16 cellular contexts compared by ENCODE assay signal in the genomic region with DNA sequence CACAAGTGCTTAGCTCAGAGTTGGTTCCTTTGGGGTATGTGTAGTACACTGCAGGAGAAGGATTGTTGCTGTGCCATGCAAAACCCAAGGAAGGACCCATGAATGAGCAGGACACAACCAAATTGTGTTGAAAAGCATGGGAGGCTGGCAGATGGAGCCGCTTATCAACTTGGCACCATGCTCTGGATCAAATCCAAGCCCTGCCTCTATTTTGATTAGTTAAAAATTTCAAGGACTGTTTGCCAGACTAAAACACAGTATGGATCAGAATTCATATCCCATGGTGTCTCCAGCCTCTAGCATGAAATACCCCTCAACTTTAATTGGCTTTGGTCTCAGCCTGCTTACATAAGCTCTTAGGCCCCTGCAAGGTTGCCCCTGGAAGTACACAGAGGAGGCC. TPM values are rescaled to one million over a fixed set of nuclear protein-coding genes. Genes with fewer than 3 reads are reported as not detected.
DNase-seq lines count a peak whose midpoint lies in the region; ATAC-seq and TF ChIP-seq lines count a peak whose summit lies in the region.
"Had no signal": no experiment of that assay in that cellular context is flagged by ENCODE, and none has a peak within 500 bp of the region (broad histone marks: within the 10 kb centered on the region; RNA-seq: fewer than 3 reads in every experiment).

No MANE protein-coding gene starts in this region.

- TF ChIP-seq POLR2A in body of pancreas (IDR thresholded peaks at IDR 0.05) (no peak), stomach (IDR thresholded peaks at IDR 0.05) (no peak)

- H3K4me3 ChIP-seq in HEK293 (ENCODE audit: low read depth, low read length) (no peak overlapping the region), body of pancreas (no peak overlapping the region), stomach (no peak overlapping the region)
- H3K4me3 ChIP-seq: A549 had no signal

- CTCF ChIA-PET in HEK293 (lab: Yijun Ruan, JAX), result interaction anchor here (0.9 to 1.0 kb wide), 2 partner anchors 10 to 287 kb away, joined by 3 read pairs; no protein-coding TSS in a partner anchor

- TF ChIP-seq EP300 in stomach (IDR thresholded peaks at IDR 0.05), result no peak

- ATAC-seq in body of pancreas, result peak; percentile 79
- ATAC-seq: A549, PC-3 had no signal

- no peaks in the 10 kb centered on the region for H3K27me3 ChIP-seq in body of pancreas
- H3K27me3 ChIP-seq in stomach, result no peaks in the 10 kb centered on the region

- TF ChIP-seq CTCF in HEK293 (tag by site-specific recombination; IDR thresholded peaks at IDR 0.05) (no peak), body of pancreas (IDR thresholded peaks at IDR 0.05) (no peak), stomach (IDR thresholded peaks at IDR 0.05) (no peak)

- DNase-seq in NCI-H82 (lab: John Stamatoyannopoulos, UW) (peak; percentile 45), NCI-H82 treated with DMSO at 0.1 percent for 48 hours (lab: John Stamatoyannopoulos, UW; ENCODE audit: unreplicated experiment) (no peak), body of pancreas (peak; percentile 86 to 90 (median 87)), stomach (peak; percentile 69), NAMALWA (ENCODE audit: low spot score) (no peak)
- no peak for DNase-seq in NK-92 treated with Interleukin-12 subunit alpha and Interleukin-12 subunit beta, amount 100 ng/mL, for 24 hours (lab: John Stamatoyannopoulos, UW)
- DNase-seq: Kasumi-1, NCI-H1436 treated with DMSO at 0.1 percent for 48 hours, NCI-H510A, PC-3 had no signal

- H3K27ac ChIP-seq in HEK293 (ENCODE audit: extremely low read depth, low read depth, low read length), result no peak overlapping the region
- H3K27ac ChIP-seq in body of pancreas, result peak overlapping the region; percentile 1 to 52 (median 14)
- no peak overlapping the region for H3K27ac ChIP-seq in stomach
- H3K27ac ChIP-seq: A549, C4-2B had no signal

- H3K4me1 ChIP-seq in HEK293 (ENCODE audit: control insufficient read depth, insufficient read depth, low read length) (no peaks in the 10 kb centered on the region), body of pancreas (peaks cover 49% of the 10 kb centered on the region), stomach (peaks cover 0 to 9% (median 3%) of the 10 kb centered on the region in 4 donors)

- H3K36me3 ChIP-seq in HEK293 (ENCODE audit: control insufficient read depth in 2 of 2, insufficient read depth in 1 of 2, low read length in 2 of 2) (no peaks in the 10 kb centered on the region), body of pancreas (replicated peaks in 1 of 2; ENCODE audit: insufficient read depth in 1 of 2, low read depth in 2 of 2) (no peaks in the 10 kb centered on the region), stomach (no peaks in the 10 kb centered on the region)

- intact Hi-C loops in body of pancreas (cut with DNase I) (no loop called here), stomach (cut with DNase I; ENCODE audit: low total_unique reads) (no loop called here)

- POLR2A ChIA-PET in HEK293 (lab: Yijun Ruan, JAX), result no interaction called here

- H3K9me3 ChIP-seq in HEK293 (ENCODE audit: control insufficient read depth, insufficient read depth, low read depth, low read length) (no peaks in the 10 kb centered on the region), body of pancreas (no peaks in the 10 kb centered on the region), stomach (no peaks in the 10 kb centered on the region)
- H3K9me3 ChIP-seq: A549 had no signal

- 8 to 27% methylated on average over 1 of the region's 1 CpG for WGBS in body of pancreas, 2 donors
- WGBS in stomach, 5 donors, result 21 to 57% (median 37%) methylated on average over 1 of the region's 1 CpG

TF ChIP-seq in HEK293, 187 proteins besides CTCF, POLR2A, EP300 and RAD21:
- no peak for TF ChIP-seq MYNN (tag by site-specific recombination; IDR thresholded peaks at IDR 0.05; ENCODE audit: borderline replicate concordance)
- TF ChIP-seq, protein P1, sequence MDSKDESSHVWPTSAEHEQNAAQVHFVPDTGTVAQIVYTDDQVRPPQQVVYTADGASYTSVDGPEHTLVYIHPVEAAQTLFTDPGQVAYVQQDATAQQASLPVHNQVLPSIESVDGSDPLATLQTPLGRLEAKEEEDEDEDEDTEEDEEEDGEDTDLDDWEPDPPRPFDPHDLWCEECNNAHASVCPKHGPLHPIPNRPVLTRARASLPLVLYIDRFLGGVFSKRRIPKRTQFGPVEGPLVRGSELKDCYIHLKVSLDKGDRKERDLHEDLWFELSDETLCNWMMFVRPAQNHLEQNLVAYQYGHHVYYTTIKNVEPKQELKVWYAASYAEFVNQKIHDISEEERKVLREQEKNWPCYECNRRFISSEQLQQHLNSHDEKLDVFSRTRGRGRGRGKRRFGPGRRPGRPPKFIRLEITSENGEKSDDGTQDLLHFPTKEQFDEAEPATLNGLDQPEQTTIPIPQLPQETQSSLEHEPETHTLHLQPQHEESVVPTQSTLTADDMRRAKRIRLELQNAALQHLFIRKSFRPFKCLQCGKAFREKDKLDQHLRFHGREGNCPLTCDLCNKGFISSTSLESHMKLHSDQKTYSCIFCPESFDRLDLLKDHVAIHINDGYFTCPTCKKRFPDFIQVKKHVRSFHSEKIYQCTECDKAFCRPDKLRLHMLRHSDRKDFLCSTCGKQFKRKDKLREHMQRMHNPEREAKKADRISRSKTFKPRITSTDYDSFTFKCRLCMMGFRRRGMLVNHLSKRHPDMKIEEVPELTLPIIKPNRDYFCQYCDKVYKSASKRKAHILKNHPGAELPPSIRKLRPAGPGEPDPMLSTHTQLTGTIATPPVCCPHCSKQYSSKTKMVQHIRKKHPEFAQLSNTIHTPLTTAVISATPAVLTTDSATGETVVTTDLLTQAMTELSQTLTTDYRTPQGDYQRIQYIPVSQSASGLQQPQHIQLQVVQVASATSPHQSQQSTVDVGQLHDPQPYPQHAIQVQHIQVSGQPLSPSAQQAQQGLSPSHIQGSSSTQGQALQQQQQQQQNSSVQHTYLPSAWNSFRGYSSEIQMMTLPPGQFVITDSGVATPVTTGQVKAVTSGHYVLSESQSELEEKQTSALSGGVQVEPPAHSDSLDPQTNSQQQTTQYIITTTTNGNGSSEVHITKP (tag by site-specific recombination; IDR thresholded peaks at IDR 0.05), result peak; percentile 53

RNA-seq across cellular contexts. Expression of a gene that starts 27.8 kb away (rescaled TPM):
- total RNA-seq in body of pancreas, result not detected
- not detected for total RNA-seq in stomach
- polyA plus RNA-seq in stomach, result not detected
- total RNA-seq: H1, IMR-90, PC-3, SK-MEL-5 had no signal
- polyA plus RNA-seq: H1, IMR-90 had no signal

RNA-seq across cellular contexts. Expression of a gene that starts 57.0 kb away (rescaled TPM):
- total RNA-seq in body of pancreas (10 to 100 TPM in 1 of 2 donors, 1 to 10 TPM in 1; 3.6 to 18.1 TPM), stomach (10 to 100 TPM in 2 of 5 donors, 1 to 10 TPM in 2, not detected in 1; 5.5 to 35.3 (median 11.8) TPM)
- polyA plus RNA-seq in stomach, result 10 to 100 TPM in 1 of 3 donors, 1 to 10 TPM in 2; 7.8 to 35.6 (median 8.1) TPM
- total RNA-seq: SK-MEL-5 had no signal

Comparison
In these comparisons a context has a peak if more than half of its experiments do, and no peak if none do; other contexts are left out.
1. DNase-seq: peak in NCI-H82 (single experiment), body of pancreas (4 of 4) and stomach (single experiment); none in NCI-H82 treated with DMSO at 0.1 percent for 48 hours (single experiment), NAMALWA (single experiment) and NK-92 treated with Interleukin-12 subunit alpha and Interleukin-12 subunit beta, amount 100 ng/mL, for 24 hours (single experiment).
2. H3K27ac ChIP-seq: peak in body of pancreas (4 of 4); none in HEK293 (single experiment) and stomach (0 of 5).